In the genomic region with DNA sequence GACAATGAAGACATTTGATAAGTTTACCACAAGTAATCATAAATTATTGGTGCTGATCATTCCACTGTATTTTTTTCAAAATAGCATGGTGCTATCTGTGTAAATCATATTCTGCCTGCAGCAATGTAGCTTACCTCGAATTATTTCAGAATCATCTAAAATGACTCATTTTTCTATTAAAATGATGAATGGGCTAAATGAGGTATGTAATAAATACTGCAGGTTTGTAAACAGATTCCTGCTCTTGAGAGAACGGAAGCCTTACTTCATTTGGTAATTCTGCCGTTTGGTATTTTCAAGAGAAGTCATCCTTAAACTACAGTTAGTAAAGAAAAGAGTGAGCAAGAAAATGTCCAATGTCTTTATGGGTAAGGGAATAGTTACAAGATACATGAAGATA, we compare ENCODE assay signal across 20 cellular contexts.
A peak's percentile ranks its signal among the peaks of the same experiment; 100 is the strongest.
DNase-seq lines count a peak whose midpoint lies in the region; ATAC-seq, FAIRE-seq and TF ChIP-seq lines count a peak whose summit lies in the region.
"Had no signal": no experiment of that assay in that cellular context is flagged by ENCODE, and none has a peak within 500 bp of the region (broad histone marks: within the 10 kb centered on the region; RNA-seq: fewer than 3 reads in every experiment).

No MANE protein-coding gene starts in this region.

- TF ChIP-seq EP300 in SK-N-SH (IDR thresholded peaks at IDR 0.05; ENCODE audit: borderline replicate concordance in 1 of 2, low read depth in 1 of 2, low read length in 1 of 2), result no peak

- POLR2A ChIA-PET in SK-N-SH (lab: Yijun Ruan, JAX), result no interaction called here

- no peak overlapping the region for H3K9ac ChIP-seq in SK-N-SH

- H3K27ac Mint-ChIP-seq in memory B cell, result peak overlapping the region; percentile 28
- H3K27ac Mint-ChIP-seq: CD4-positive, alpha-beta T cell had no signal

- H3K36me3 ChIP-seq in SK-N-SH (replicated peaks in 1 of 2; ENCODE audit: control insufficient read depth in 1 of 2, insufficient read depth in 2 of 2, low read length in 1 of 2), result peaks cover under 1 to 2% of the 10 kb centered on the region in 2 experiments

- no peaks in the 10 kb centered on the region for H3K27me3 Mint-ChIP-seq in memory B cell
- H3K27me3 Mint-ChIP-seq: CD4-positive, alpha-beta T cell had no signal

- H3K4me2 ChIP-seq in SK-N-SH, result no peak overlapping the region

- DNase-seq in EL, result peak; percentile 31
- DNase-seq in HTR-8/SVneo (ENCODE audit: insufficient read length, low spot score), result peak; percentile 15
- DNase-seq in SK-N-SH, result no peak
- DNase-seq in memory B cell (ENCODE audit: low spot score in 2 of 2), result no peak
- no peak for DNase-seq in KG1 (lab: John Stamatoyannopoulos, UW)
- no peak for DNase-seq in iPS-NIHi11 (ENCODE audit: low spot score)
- DNase-seq: ACHN; BE2C; CD4-positive, alpha-beta T cell; DMS153; DMS79; GDM1; GOT3; H7 had no signal

- H3K9me3 ChIP-seq in SK-N-SH, result no peaks in the 10 kb centered on the region
- H3K9me3 ChIP-seq: Caco-2 had no signal

- peak overlapping the region in 1 of 2 experiments; percentile 12; a peak in 2 of 4 replicates for H3K27ac ChIP-seq in SK-N-SH (ENCODE audit: low read depth in 2 of 2, low read length in 1 of 2)
- H3K27ac ChIP-seq: C4-2B had no signal

- 67% methylated on average over 3 of the region's 3 CpGs for WGBS in SK-N-SH (ENCODE audit: low lambda C conversion rate)

- TF ChIP-seq RAD21 in SK-N-SH (IDR thresholded peaks at IDR 0.05; ENCODE audit: low read length), result no peak

- ATAC-seq in memory B cell (ENCODE audit: low read depth), result no peak
- ATAC-seq in GM19351 (IDR thresholded peaks at IDR 0.05; ENCODE audit: unreplicated experiment), result no peak
- no peak for ATAC-seq in GM18520 (IDR thresholded peaks at IDR 0.05; ENCODE audit: unreplicated experiment)

- H3K9me3 Mint-ChIP-seq in memory B cell, result no peaks in the 10 kb centered on the region
- H3K9me3 Mint-ChIP-seq: CD4-positive, alpha-beta T cell had no signal

- H3K9me2 ChIP-seq in SK-N-SH, result no peaks in the 10 kb centered on the region

- no peak overlapping the region for H3K4me3 ChIP-seq in SK-N-SH (ENCODE audit: low read depth in 2 of 2, low read length in 1 of 2)

- no peak overlapping the region for H3K4me3 Mint-ChIP-seq in memory B cell
- H3K4me3 Mint-ChIP-seq: CD4-positive, alpha-beta T cell had no signal

- H3K4me1 ChIP-seq in SK-N-SH (ENCODE audit: control insufficient read depth in 1 of 2, insufficient read depth in 2 of 2, low read depth in 1 of 2, low read length in 1 of 2), result peaks cover 7 to 16% of the 10 kb centered on the region in 2 experiments; a peak in 2 of 4 replicates

- 0 out of 2 replicates have a peak, but pooled peaks cover 5% of the 10 kb centered on the region for H4K20me1 ChIP-seq in SK-N-SH (ENCODE audit: insufficient read depth)

- no peak for TF ChIP-seq CTCF in SK-N-SH (IDR thresholded peaks at IDR 0.05)

- CTCF ChIA-PET in SK-N-SH (lab: Yijun Ruan, JAX), result interaction anchor here (0.8 kb wide), 1 partner anchor 27 kb away, joined by 4 read pairs; no protein-coding TSS in a partner anchor

- peaks cover 7% of the 10 kb centered on the region for H3K36me3 Mint-ChIP-seq in memory B cell

- FAIRE-seq in HTR-8/SVneo (lab: Jason Lieb, UNC), result no peak
- FAIRE-seq: A204.1, GM19239 had no signal

- H3K27me3 ChIP-seq in SK-N-SH (ENCODE audit: insufficient read depth), result no peaks in the 10 kb centered on the region
- H3K27me3 ChIP-seq: BE2C had no signal

- H3F3A ChIP-seq in SK-N-SH (replicated peaks; ENCODE audit: insufficient read depth), result peaks cover 4% of the 10 kb centered on the region

- peaks cover 14% of the 10 kb centered on the region for H3K4me1 Mint-ChIP-seq in memory B cell

- H3K79me2 ChIP-seq in SK-N-SH (ENCODE audit: insufficient read depth), result peaks cover 59% of the 10 kb centered on the region

- no peak overlapping the region for H2AFZ ChIP-seq in SK-N-SH (ENCODE audit: low read depth)

TF ChIP-seq in SK-N-SH, 30 proteins besides CTCF, POLR2A, EP300 and RAD21:
- TF ChIP-seq FOSL2 (IDR thresholded peaks at IDR 0.05; ENCODE audit: borderline replicate concordance, low read depth) (peak; percentile 18; the same call in 1 of the 2 replicates), FOXM1 (IDR thresholded peaks at IDR 0.05; ENCODE audit: low read depth) (no peak)

Comparison
In these comparisons a context has a peak if more than half of its experiments do, and no peak if none do; other contexts are left out.
1. DNase-seq: peak in EL (single experiment) and HTR-8/SVneo (single experiment); none in SK-N-SH (single experiment), memory B cell (0 of 2), KG1 (single experiment) and iPS-NIHi11 (single experiment).